20 cellular contexts compared by ENCODE assay signal in genomic region chr22:49790912-49791311, GRCh38. TPM values are rescaled to one million over a fixed set of nuclear protein-coding genes. Genes with fewer than 3 reads are reported as not detected.
DNase-seq lines count a peak whose midpoint lies in the region; ATAC-seq and TF ChIP-seq lines count a peak whose summit lies in the region.
"Had no signal": no experiment of that assay in that cellular context is flagged by ENCODE, and none has a peak within 500 bp of the region (broad histone marks: within the 10 kb centered on the region; RNA-seq: fewer than 3 reads in every experiment).

No MANE protein-coding gene starts in this region.

- H3K27me3 Mint-ChIP-seq in activated naive CD4-positive, alpha-beta T cell treated with anti-CD3 and anti-CD28 coated beads for 36 hours (ENCODE audit: low read depth) = no peaks in the 10 kb centered on the region
- no peaks in the 10 kb centered on the region for H3K27me3 Mint-ChIP-seq in T-helper 17 cell
- H3K27me3 Mint-ChIP-seq: activated CD8-positive, alpha-beta memory T cell treated with anti-CD3 and anti-CD28 coated beads, Interleukin-2, amount 10 ng/mL, durations not matched to agents 7 days and 5 days; stimulated activated memory B cell treated with anti-CD40 and anti-IgM and Interleukin-4, amounts not matched to agents 10 μg/mL and 1 μg/mL and 100 μg/mL, for 72 hours had no signal

- peak overlapping the region; percentile 42 for H3K4me3 Mint-ChIP-seq in activated naive CD4-positive, alpha-beta T cell treated with anti-CD3 and anti-CD28 coated beads for 36 hours
- no peak overlapping the region for H3K4me3 Mint-ChIP-seq in T-helper 17 cell
- H3K4me3 Mint-ChIP-seq in stimulated activated effector memory CD8-positive, alpha-beta T cell treated with anti-CD3 and anti-CD28 coated beads, Interleukin-12 subunit alpha, Interleukin-12 subunit beta, amount 100 ng/mL, for 72 hours = no peak overlapping the region
- H3K4me3 Mint-ChIP-seq: activated CD8-positive, alpha-beta memory T cell treated with anti-CD3 and anti-CD28 coated beads, Interleukin-2, amount 10 ng/mL, durations not matched to agents 7 days and 5 days; GM23338; stimulated activated memory B cell treated with anti-CD40 and anti-IgM and Interleukin-4, amounts not matched to agents 10 μg/mL and 1 μg/mL and 100 μg/mL, for 72 hours had no signal

- CTCF ChIA-PET in activated naive CD4-positive, alpha-beta T cell treated with anti-CD3 and anti-CD28 coated beads for 36 hours (lab: Charles Lee) = no interaction called here

- H3K36me3 Mint-ChIP-seq in activated naive CD4-positive, alpha-beta T cell treated with anti-CD3 and anti-CD28 coated beads for 36 hours (ENCODE audit: low read depth) = peaks cover 43% of the 10 kb centered on the region
- peaks cover 11% of the 10 kb centered on the region for H3K36me3 Mint-ChIP-seq in T-helper 17 cell (ENCODE audit: low read depth)
- peaks cover 92% of the 10 kb centered on the region for H3K36me3 Mint-ChIP-seq in stimulated activated effector memory CD8-positive, alpha-beta T cell treated with anti-CD3 and anti-CD28 coated beads, Interleukin-12 subunit alpha, Interleukin-12 subunit beta, amount 100 ng/mL, for 72 hours

- intact Hi-C loops in activated naive CD4-positive, alpha-beta T cell treated with anti-CD3 and anti-CD28 coated beads for 36 hours (cut with micrococcal nuclease) = no loop called here

- H3K9me3 ChIP-seq in T-helper 17 cell (ENCODE audit: control insufficient read depth, low read length, poor library complexity, severe bottlenecking) = no peaks in the 10 kb centered on the region
- H3K9me3 ChIP-seq: mucosa of descending colon, vagina had no signal

- no peak overlapping the region for H3K4me3 ChIP-seq in fibroblast of the aortic adventitia (ENCODE audit: low read depth, low read length)
- H3K4me3 ChIP-seq: GM23338, hepatocyte, mucosa of descending colon, vagina had no signal

- H3K4me1 Mint-ChIP-seq in activated naive CD4-positive, alpha-beta T cell treated with anti-CD3 and anti-CD28 coated beads for 36 hours (ENCODE audit: low read depth) = peaks cover 40% of the 10 kb centered on the region
- H3K4me1 Mint-ChIP-seq in T-helper 17 cell = peaks cover 53% of the 10 kb centered on the region
- peaks cover 72% of the 10 kb centered on the region for H3K4me1 Mint-ChIP-seq in stimulated activated effector memory CD8-positive, alpha-beta T cell treated with anti-CD3 and anti-CD28 coated beads, Interleukin-12 subunit alpha, Interleukin-12 subunit beta, amount 100 ng/mL, for 72 hours

- H3K27ac Mint-ChIP-seq in activated naive CD4-positive, alpha-beta T cell treated with anti-CD3 and anti-CD28 coated beads for 36 hours = peak overlapping the region; percentile 53
- H3K27ac Mint-ChIP-seq in T-helper 17 cell = peak overlapping the region; percentile 90
- peak overlapping the region; percentile 90 for H3K27ac Mint-ChIP-seq in stimulated activated effector memory CD8-positive, alpha-beta T cell treated with anti-CD3 and anti-CD28 coated beads, Interleukin-12 subunit alpha, Interleukin-12 subunit beta, amount 100 ng/mL, for 72 hours
- H3K27ac Mint-ChIP-seq: GM23338; stimulated activated memory B cell treated with anti-CD40 and anti-IgM and Interleukin-4, amounts not matched to agents 10 μg/mL and 1 μg/mL and 100 μg/mL, for 72 hours had no signal

- H3K9me3 Mint-ChIP-seq in activated naive CD4-positive, alpha-beta T cell treated with anti-CD3 and anti-CD28 coated beads for 36 hours = no peaks in the 10 kb centered on the region
- H3K9me3 Mint-ChIP-seq in stimulated activated effector memory CD8-positive, alpha-beta T cell treated with anti-CD3 and anti-CD28 coated beads, Interleukin-12 subunit alpha, Interleukin-12 subunit beta, amount 100 ng/mL, for 72 hours = no peaks in the 10 kb centered on the region
- H3K9me3 Mint-ChIP-seq: GM23338; stimulated activated memory B cell treated with anti-CD40 and anti-IgM and Interleukin-4, amounts not matched to agents 10 μg/mL and 1 μg/mL and 100 μg/mL, for 72 hours had no signal

- TF ChIP-seq CTCF in fibroblast of the aortic adventitia (IDR thresholded peaks at IDR 0.05; ENCODE audit: insufficient read depth, low read length) = no peak

- ATAC-seq in T-helper 17 cell = no peak
- no peak for ATAC-seq in stimulated activated effector memory CD8-positive, alpha-beta T cell treated with anti-CD3 and anti-CD28 coated beads, Interleukin-12 subunit alpha, Interleukin-12 subunit beta, amount 100 ng/mL, for 72 hours
- no peak for ATAC-seq in GM21786 (IDR thresholded peaks at IDR 0.05; ENCODE audit: unreplicated experiment)
- ATAC-seq: activated CD8-positive, alpha-beta memory T cell treated with anti-CD3 and anti-CD28 coated beads, Interleukin-2, amount 10 ng/mL, durations not matched to agents 7 days and 5 days; GM23338; stimulated activated memory B cell treated with anti-CD40 and anti-IgM and Interleukin-4, amounts not matched to agents 10 μg/mL and 1 μg/mL and 100 μg/mL, for 72 hours had no signal

- DNase-seq in activated naive CD4-positive, alpha-beta T cell treated with anti-CD3 and anti-CD28 coated beads for 36 hours = no peak
- no peak for DNase-seq in activated naive CD4-positive, alpha-beta T cell (lab: John Stamatoyannopoulos, UW)
- DNase-seq in T-helper 17 cell = no peak
- peak; percentile 41 for DNase-seq in fibroblast of the aortic adventitia (ENCODE audit: low read depth)
- no peak for DNase-seq in stimulated activated effector memory CD8-positive, alpha-beta T cell treated with anti-CD3 and anti-CD28 coated beads, Interleukin-12 subunit alpha, Interleukin-12 subunit beta, amount 100 ng/mL, for 72 hours (ENCODE audit: low spot score in 2 of 2)
- no peak for DNase-seq in cerebellum (ENCODE audit: low spot score)
- DNase-seq in NCI-H1048 (lab: John Stamatoyannopoulos, UW) = no peak
- DNase-seq: ACHN; activated CD8-positive, alpha-beta memory T cell treated with anti-CD3 and anti-CD28 coated beads, Interleukin-2, amount 10 ng/mL, durations not matched to agents 7 days and 5 days; amniotic stem cell; DMS 273 treated with DMSO at 0.1 percent for 48 hours; IMR-90; NCI-H1105; NCI-H2171 had no signal

RNA-seq across cellular contexts. Expression of gene BRD1, which starts 36.8 kb away (rescaled TPM):
- 10 to 100 TPM; 26.0 to 27.0 TPM for total RNA-seq in activated naive CD4-positive, alpha-beta T cell treated with anti-CD3 and anti-CD28 coated beads for 36 hours
- 100 to 1,000 TPM; 127 to 153 TPM for total RNA-seq in T-helper 17 cell
- total RNA-seq in fibroblast of the aortic adventitia (ENCODE audit: low replicate concordance) = 14.6 and 58.5 TPM in 2 replicates
- total RNA-seq in cerebellum = 36.5 TPM
